ENCODE assay signal across 18 cellular contexts in genomic region chr2:46277470-46278190, GRCh38. TPM values are rescaled to one million over a fixed set of nuclear protein-coding genes. Genes with fewer than 3 reads are reported as not detected.
DNase-seq lines count a peak whose midpoint lies in the region; ATAC-seq and TF ChIP-seq lines count a peak whose summit lies in the region.
"Had no signal": no experiment of that assay in that cellular context is flagged by ENCODE, and none has a peak within 500 bp of the region (broad histone marks: within the 10 kb centered on the region; RNA-seq: fewer than 3 reads in every experiment).

No MANE protein-coding gene starts in this region.

- no peaks in the 10 kb centered on the region for H3K79me2 ChIP-seq in MM.1S (ENCODE audit: low read length)

- 0 out of 2 replicates have a peak overlapping the region, but pooled peaks have one; percentile 9 for H3K4me2 ChIP-seq in MM.1S (ENCODE audit: low read depth, low read length)
- H3K4me2 ChIP-seq: PC-9 had no signal

- 50% methylated on average over 4 of the region's 7 CpGs for WGBS in right lobe of liver (ENCODE audit: insufficient coverage, low coverage, low lambda C conversion rate, missing lambda C conversion rate)

- H3K4me3 ChIP-seq in MM.1S (ENCODE audit: low read length) (no peak overlapping the region), epithelial cell of esophagus (ENCODE audit: low read length) (no peak overlapping the region), right lobe of liver (no peak overlapping the region)
- H3K4me3 ChIP-seq: PC-9 had no signal

- intact Hi-C loops in right lobe of liver (cut with DNase I) = no loop called here
- intact Hi-C loops in activated CD4-positive, alpha-beta T cell treated with anti-CD3 and anti-CD28 coated beads for 36 hours (cut with DNase I, micrococcal nuclease) = no loop called here

- no peaks in the 10 kb centered on the region for H3K27me3 ChIP-seq in MM.1S (replicated peaks; ENCODE audit: insufficient read depth, low read length)
- no peaks in the 10 kb centered on the region for H3K27me3 ChIP-seq in right lobe of liver

- CTCF ChIA-PET in activated CD4-positive, alpha-beta T cell treated with anti-CD3 and anti-CD28 coated beads for 36 hours (lab: Charles Lee) = interaction anchor here (1.3 kb wide), 1 partner anchor 8 kb away, joined by 3 read pairs; no protein-coding TSS in a partner anchor

- H4K20me1 ChIP-seq in MM.1S (ENCODE audit: insufficient read depth, low read length) = no peaks in the 10 kb centered on the region

- H3K9ac ChIP-seq in MM.1S (ENCODE audit: low read length) = no peak overlapping the region

- no peak for TF ChIP-seq POLR2A in right lobe of liver (IDR thresholded peaks at IDR 0.05)

- DNase-seq in COLO668 (lab: John Stamatoyannopoulos, UW; ENCODE audit: unreplicated experiment) (peak; percentile 41), MM.1S (peak; percentile 23), epithelial cell of esophagus (ENCODE audit: low read depth) (peak; percentile 62), right lobe of liver (no peak), NCI-H446 treated with DMSO at 0.1 percent for 48 hours (lab: John Stamatoyannopoulos, UW) (no peak), HPDE6-E6E7 (ENCODE audit: extremely low spot score) (no peak)
- no peak for DNase-seq in activated CD4-positive, alpha-beta T cell treated with anti-CD3 and anti-CD28 coated beads for 36 hours
- no peak for DNase-seq in stimulated activated CD4-positive, alpha-beta T cell treated with anti-CD3 and anti-CD28 coated beads, Interleukin-15, amount 100 ng/mL, for 24 hours
- DNase-seq: Caco-2; cerebellar nuclear complex; GDM1; mesenchymal stem cell; NCI-H2081; NCI-H524 treated with DMSO at 0.1 percent for 48 hours; stimulated activated CD4-positive, alpha-beta T cell treated with anti-CD3 and anti-CD28 coated beads, Interleukin-1b, Interleukin-23, amount 100 ng/mL, for 48 hours; substantia nigra had no signal

- H3K4me1 Mint-ChIP-seq in activated CD4-positive, alpha-beta T cell treated with anti-CD3 and anti-CD28 coated beads for 36 hours = peaks cover 3% of the 10 kb centered on the region
- H3K4me1 Mint-ChIP-seq: activated T-helper 17 cell treated with anti-CD3 and anti-CD28 coated beads, Interleukin-2, amount 50 U/mL, for 72 hours had no signal

- H3K27ac ChIP-seq in MM.1S (ENCODE audit: low read length) = no peak overlapping the region
- no peak overlapping the region for H3K27ac ChIP-seq in right lobe of liver
- H3K27ac ChIP-seq: PC-9 had no signal

- no peak overlapping the region for H3K27ac Mint-ChIP-seq in activated CD4-positive, alpha-beta T cell treated with anti-CD3 and anti-CD28 coated beads for 36 hours
- H3K27ac Mint-ChIP-seq: activated T-helper 17 cell treated with anti-CD3 and anti-CD28 coated beads, Interleukin-2, amount 50 U/mL, for 72 hours had no signal

- POLR2A ChIA-PET in activated CD4-positive, alpha-beta T cell treated with anti-CD3 and anti-CD28 coated beads for 36 hours (lab: Charles Lee) = interaction anchor here (0.7 kb wide), 1 partner anchor 73 kb away, joined by 4 read pairs; no protein-coding TSS in a partner anchor

- no peak overlapping the region for H3K4me3 Mint-ChIP-seq in activated CD4-positive, alpha-beta T cell treated with anti-CD3 and anti-CD28 coated beads for 36 hours
- H3K4me3 Mint-ChIP-seq: activated T-helper 17 cell treated with anti-CD3 and anti-CD28 coated beads, Interleukin-2, amount 50 U/mL, for 72 hours had no signal

- no peak overlapping the region for H2AFZ ChIP-seq in MM.1S (ENCODE audit: low read length)
- H2AFZ ChIP-seq: PC-9 had no signal

- TF ChIP-seq CTCF in MM.1S (IDR thresholded peaks at IDR 0.05; ENCODE audit: low read length) (no peak), epithelial cell of esophagus (IDR thresholded peaks at IDR 0.05; ENCODE audit: insufficient read depth, low read depth, low read length, missing control alignments) (no peak), right lobe of liver (IDR thresholded peaks at IDR 0.05) (no peak)

- H3K9me3 ChIP-seq in MM.1S (replicated peaks; ENCODE audit: insufficient read depth, low read length) (no peaks in the 10 kb centered on the region), right lobe of liver (no peaks in the 10 kb centered on the region)
- H3K9me3 ChIP-seq: Caco-2 had no signal

- no peaks in the 10 kb centered on the region for H3K9me3 Mint-ChIP-seq in activated CD4-positive, alpha-beta T cell treated with anti-CD3 and anti-CD28 coated beads for 36 hours (ENCODE audit: low read depth)
- H3K9me3 Mint-ChIP-seq: activated T-helper 17 cell treated with anti-CD3 and anti-CD28 coated beads, Interleukin-2, amount 50 U/mL, for 72 hours had no signal

- H3K4me1 ChIP-seq in MM.1S (ENCODE audit: low read length) (peaks cover 9% of the 10 kb centered on the region), right lobe of liver (peaks cover 0 to 33% (median 1%) of the 10 kb centered on the region in 4 donors)

- H3K27me3 Mint-ChIP-seq in activated CD4-positive, alpha-beta T cell treated with anti-CD3 and anti-CD28 coated beads for 36 hours = peaks cover 13% of the 10 kb centered on the region

- H3F3A ChIP-seq in MM.1S (ENCODE audit: insufficient read depth, low read length) = no peaks in the 10 kb centered on the region

- no peaks in the 10 kb centered on the region for H3K9me2 ChIP-seq in MM.1S (replicated peaks; ENCODE audit: insufficient read depth, low read length)

- H3K36me3 Mint-ChIP-seq in activated CD4-positive, alpha-beta T cell treated with anti-CD3 and anti-CD28 coated beads for 36 hours (ENCODE audit: low read depth) = no peaks in the 10 kb centered on the region

- H3K36me3 ChIP-seq in MM.1S (replicated peaks; ENCODE audit: insufficient read depth, low read length) (no peaks in the 10 kb centered on the region), right lobe of liver (no peaks in the 10 kb centered on the region)

- peak in 3 of 4 donors; percentile 6 to 37 (median 35) for ATAC-seq in right lobe of liver
- no peak for ATAC-seq in activated CD4-positive, alpha-beta T cell treated with anti-CD3 and anti-CD28 coated beads for 36 hours
- ATAC-seq: activated T-helper 17 cell treated with anti-CD3 and anti-CD28 coated beads, Interleukin-2, amount 50 U/mL, for 72 hours had no signal

RNA-seq across cellular contexts. Expression of gene EPAS1, which starts 19.6 kb away (rescaled TPM):
- total RNA-seq in right lobe of liver = 100 to 1,000 TPM; 101 to 232 (median 170) TPM
- 10 to 100 TPM; 12.6 to 16.0 TPM for total RNA-seq in activated CD4-positive, alpha-beta T cell treated with anti-CD3 and anti-CD28 coated beads for 36 hours

Comparison
In these comparisons a context has a peak if more than half of its experiments do, and no peak if none do; other contexts are left out.
1. DNase-seq: peak in COLO668 (single experiment), MM.1S (single experiment) and epithelial cell of esophagus (single experiment); none in right lobe of liver (0 of 3), activated CD4-positive, alpha-beta T cell treated with anti-CD3 and anti-CD28 coated beads for 36 hours (single experiment), stimulated activated CD4-positive, alpha-beta T cell treated with anti-CD3 and anti-CD28 coated beads, Interleukin-15, amount 100 ng/mL, for 24 hours (single experiment), NCI-H446 treated with DMSO at 0.1 percent for 48 hours (single experiment) and HPDE6-E6E7 (single experiment).
2. RNA of gene EPAS1, which starts 19.6 kb away (total RNA-seq): 101 to 232 TPM in right lobe of liver; 12.6 to 16.0 TPM in activated CD4-positive, alpha-beta T cell treated with anti-CD3 and anti-CD28 coated beads for 36 hours; every median in the first group is over 4 times any median in the second.